In the genomic region with DNA sequence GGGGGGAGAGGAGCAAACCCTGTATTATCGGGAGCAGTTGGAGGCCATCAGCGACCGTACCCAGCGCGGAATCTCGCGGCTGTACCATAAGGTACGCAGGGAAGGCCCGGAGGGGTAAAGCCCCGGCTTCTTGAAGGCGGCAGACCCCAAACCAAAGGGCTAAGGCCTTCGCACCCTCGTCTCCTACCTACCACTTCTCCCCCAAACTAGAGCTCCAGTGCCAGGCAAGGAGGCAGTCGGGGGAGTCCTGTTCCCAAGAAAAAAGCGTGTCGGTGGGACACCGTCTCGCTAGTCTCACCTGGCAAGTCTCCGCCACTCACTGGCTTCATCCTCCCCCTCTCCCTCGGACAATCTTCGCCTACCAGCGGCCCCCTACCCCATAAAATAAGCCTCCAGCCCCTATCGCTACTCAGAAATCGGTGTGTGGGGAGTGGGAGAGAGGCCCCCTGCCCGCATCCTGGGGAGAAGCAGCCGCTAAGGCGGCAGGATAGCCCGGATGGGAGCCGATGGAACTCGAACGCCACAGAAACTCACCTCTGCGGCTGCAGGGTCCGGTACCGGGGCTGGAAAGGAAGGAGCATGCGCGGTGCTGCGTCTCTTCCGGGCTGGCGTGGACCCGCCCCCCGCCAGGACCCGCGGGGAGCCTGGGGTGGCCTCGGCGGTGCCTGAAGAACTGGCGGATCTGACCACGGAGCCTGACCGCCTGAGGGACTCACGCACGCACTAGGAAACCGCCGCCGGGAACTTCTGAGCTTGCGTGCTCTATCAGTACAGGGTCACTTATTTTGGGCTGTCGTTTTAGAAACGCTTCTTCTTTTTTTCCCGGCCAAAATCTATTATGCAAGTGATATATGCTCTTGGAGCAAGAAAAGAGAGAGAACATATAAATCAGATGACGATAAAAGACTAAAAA, we compare ENCODE assay signal across 1 cellular context.
TF ChIP-seq lines count a peak whose summit lies in the region.

Gene RPS10 (minus strand): TSS at position 572 of the 913 bp plus-strand sequence. CDS start 848 bp downstream, outside the sequence.

TF ChIP-seq in HepG2, 621 proteins besides CTCF, POLR2A, EP300 and RAD21 (continued from another document and continues in another):
- TF ChIP-seq, protein P1, sequence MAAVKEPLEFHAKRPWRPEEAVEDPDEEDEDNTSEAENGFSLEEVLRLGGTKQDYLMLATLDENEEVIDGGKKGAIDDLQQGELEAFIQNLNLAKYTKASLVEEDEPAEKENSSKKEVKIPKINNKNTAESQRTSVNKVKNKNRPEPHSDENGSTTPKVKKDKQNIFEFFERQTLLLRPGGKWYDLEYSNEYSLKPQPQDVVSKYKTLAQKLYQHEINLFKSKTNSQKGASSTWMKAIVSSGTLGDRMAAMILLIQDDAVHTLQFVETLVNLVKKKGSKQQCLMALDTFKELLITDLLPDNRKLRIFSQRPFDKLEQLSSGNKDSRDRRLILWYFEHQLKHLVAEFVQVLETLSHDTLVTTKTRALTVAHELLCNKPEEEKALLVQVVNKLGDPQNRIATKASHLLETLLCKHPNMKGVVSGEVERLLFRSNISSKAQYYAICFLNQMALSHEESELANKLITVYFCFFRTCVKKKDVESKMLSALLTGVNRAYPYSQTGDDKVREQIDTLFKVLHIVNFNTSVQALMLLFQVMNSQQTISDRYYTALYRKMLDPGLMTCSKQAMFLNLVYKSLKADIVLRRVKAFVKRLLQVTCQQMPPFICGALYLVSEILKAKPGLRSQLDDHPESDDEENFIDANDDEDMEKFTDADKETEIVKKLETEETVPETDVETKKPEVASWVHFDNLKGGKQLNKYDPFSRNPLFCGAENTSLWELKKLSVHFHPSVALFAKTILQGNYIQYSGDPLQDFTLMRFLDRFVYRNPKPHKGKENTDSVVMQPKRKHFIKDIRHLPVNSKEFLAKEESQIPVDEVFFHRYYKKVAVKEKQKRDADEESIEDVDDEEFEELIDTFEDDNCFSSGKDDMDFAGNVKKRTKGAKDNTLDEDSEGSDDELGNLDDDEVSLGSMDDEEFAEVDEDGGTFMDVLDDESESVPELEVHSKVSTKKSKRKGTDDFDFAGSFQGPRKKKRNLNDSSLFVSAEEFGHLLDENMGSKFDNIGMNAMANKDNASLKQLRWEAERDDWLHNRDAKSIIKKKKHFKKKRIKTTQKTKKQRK (IDR thresholded peaks at IDR 0.05; ENCODE audit: low read length) = no peak
- TF ChIP-seq MLLT10 (CRISPR knock-in tag; IDR thresholded peaks at IDR 0.05) (no peak), ZSCAN25 (CRISPR knock-in tag; IDR thresholded peaks at IDR 0.05) (peak; percentile 64; the same call in 1 of the 2 replicates), USF2 (IDR thresholded peaks at IDR 0.05; ENCODE audit: low read depth, low read length) (no peak), USF2 (CRISPR knock-in tag; IDR thresholded peaks at IDR 0.05; ENCODE audit: borderline replicate concordance) (no peak), ZNF256 (CRISPR knock-in tag; conservative IDR thresholded peaks at IDR 0.05) (no peak), TFDP2 (CRISPR knock-in tag; IDR thresholded peaks at IDR 0.05) (no peak; the same call in 1 of the 2 replicates), IKZF5 (CRISPR knock-in tag; IDR thresholded peaks at IDR 0.05) (peak; percentile 29; the same call in 1 of the 2 replicates), ZNF232 (CRISPR knock-in tag; IDR thresholded peaks at IDR 0.05; ENCODE audit: borderline replicate concordance) (peak; percentile 78), ZNF354B (CRISPR knock-in tag; IDR thresholded peaks at IDR 0.05) (0 out of 2 replicates have a peak, but pooled peaks have one; percentile 74), FOXK2 (IDR thresholded peaks at IDR 0.05) (no peak), ZNF564 (CRISPR knock-in tag; IDR thresholded peaks at IDR 0.05) (no peak; the same call in none of the 2 replicates), TBX2 (CRISPR knock-in tag; IDR thresholded peaks at IDR 0.05; ENCODE audit: borderline replicate concordance) (peak; percentile 87), KLF16 (CRISPR knock-in tag; IDR thresholded peaks at IDR 0.05) (peak in 1 of 2 experiments; percentile 88; a peak in 1 of 4 replicates), PHF21A (CRISPR knock-in tag; IDR thresholded peaks at IDR 0.05) (peak; percentile 16; the same call in 1 of the 2 replicates), ZBTB1 (CRISPR knock-in tag; IDR thresholded peaks at IDR 0.05; ENCODE audit: borderline replicate concordance) (no peak), ZKSCAN8 (CRISPR knock-in tag; IDR thresholded peaks at IDR 0.05; ENCODE audit: borderline replicate concordance) (peak; percentile 55; the same call in 1 of the 2 replicates), ZNF160 (CRISPR knock-in tag; IDR thresholded peaks at IDR 0.05) (no peak; the same call in 1 of the 2 replicates), ZNF713 (CRISPR knock-in tag; IDR thresholded peaks at IDR 0.05) (0 out of 2 replicates have a peak, but pooled peaks have one; percentile 52), SP5 (CRISPR knock-in tag; IDR thresholded peaks at IDR 0.05; ENCODE audit: borderline replicate concordance, low read depth) (peak; percentile 56; the same call in 1 of the 2 replicates), SPEN (CRISPR knock-in tag; IDR thresholded peaks at IDR 0.05; ENCODE audit: low read depth) (peak; percentile 97), TBX3 (IDR thresholded peaks at IDR 0.05; ENCODE audit: borderline replicate concordance) (no peak), MIER3 (CRISPR knock-in tag; IDR thresholded peaks at IDR 0.05; ENCODE audit: borderline replicate concordance) (0 out of 2 replicates have a peak, but pooled peaks have one; percentile 54), KMT2B (CRISPR knock-in tag; IDR thresholded peaks at IDR 0.05) (peak; percentile 91), HNF1B (CRISPR knock-in tag; IDR thresholded peaks at IDR 0.05) (peak; percentile 89)
- TF ChIP-seq, protein P2, sequence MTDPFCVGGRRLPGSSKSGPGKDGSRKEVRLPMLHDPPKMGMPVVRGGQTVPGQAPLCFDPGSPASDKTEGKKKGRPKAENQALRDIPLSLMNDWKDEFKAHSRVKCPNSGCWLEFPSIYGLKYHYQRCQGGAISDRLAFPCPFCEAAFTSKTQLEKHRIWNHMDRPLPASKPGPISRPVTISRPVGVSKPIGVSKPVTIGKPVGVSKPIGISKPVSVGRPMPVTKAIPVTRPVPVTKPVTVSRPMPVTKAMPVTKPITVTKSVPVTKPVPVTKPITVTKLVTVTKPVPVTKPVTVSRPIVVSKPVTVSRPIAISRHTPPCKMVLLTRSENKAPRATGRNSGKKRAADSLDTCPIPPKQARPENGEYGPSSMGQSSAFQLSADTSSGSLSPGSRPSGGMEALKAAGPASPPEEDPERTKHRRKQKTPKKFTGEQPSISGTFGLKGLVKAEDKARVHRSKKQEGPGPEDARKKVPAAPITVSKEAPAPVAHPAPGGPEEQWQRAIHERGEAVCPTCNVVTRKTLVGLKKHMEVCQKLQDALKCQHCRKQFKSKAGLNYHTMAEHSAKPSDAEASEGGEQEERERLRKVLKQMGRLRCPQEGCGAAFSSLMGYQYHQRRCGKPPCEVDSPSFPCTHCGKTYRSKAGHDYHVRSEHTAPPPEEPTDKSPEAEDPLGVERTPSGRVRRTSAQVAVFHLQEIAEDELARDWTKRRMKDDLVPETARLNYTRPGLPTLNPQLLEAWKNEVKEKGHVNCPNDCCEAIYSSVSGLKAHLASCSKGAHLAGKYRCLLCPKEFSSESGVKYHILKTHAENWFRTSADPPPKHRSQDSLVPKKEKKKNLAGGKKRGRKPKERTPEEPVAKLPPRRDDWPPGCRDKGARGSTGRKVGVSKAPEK (CRISPR knock-in tag; IDR thresholded peaks at IDR 0.05; ENCODE audit: borderline replicate concordance) = peak; percentile 54; the same call in 1 of the 2 replicates
- TF ChIP-seq, protein P3, sequence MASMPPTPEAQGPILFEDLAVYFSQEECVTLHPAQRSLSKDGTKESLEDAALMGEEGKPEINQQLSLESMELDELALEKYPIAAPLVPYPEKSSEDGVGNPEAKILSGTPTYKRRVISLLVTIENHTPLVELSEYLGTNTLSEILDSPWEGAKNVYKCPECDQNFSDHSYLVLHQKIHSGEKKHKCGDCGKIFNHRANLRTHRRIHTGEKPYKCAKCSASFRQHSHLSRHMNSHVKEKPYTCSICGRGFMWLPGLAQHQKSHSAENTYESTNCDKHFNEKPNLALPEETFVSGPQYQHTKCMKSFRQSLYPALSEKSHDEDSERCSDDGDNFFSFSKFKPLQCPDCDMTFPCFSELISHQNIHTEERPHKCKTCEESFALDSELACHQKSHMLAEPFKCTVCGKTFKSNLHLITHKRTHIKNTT (CRISPR knock-in tag; IDR thresholded peaks at IDR 0.05) = no peak
- TF ChIP-seq, protein P4, sequence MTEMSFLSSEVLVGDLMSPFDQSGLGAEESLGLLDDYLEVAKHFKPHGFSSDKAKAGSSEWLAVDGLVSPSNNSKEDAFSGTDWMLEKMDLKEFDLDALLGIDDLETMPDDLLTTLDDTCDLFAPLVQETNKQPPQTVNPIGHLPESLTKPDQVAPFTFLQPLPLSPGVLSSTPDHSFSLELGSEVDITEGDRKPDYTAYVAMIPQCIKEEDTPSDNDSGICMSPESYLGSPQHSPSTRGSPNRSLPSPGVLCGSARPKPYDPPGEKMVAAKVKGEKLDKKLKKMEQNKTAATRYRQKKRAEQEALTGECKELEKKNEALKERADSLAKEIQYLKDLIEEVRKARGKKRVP (CRISPR knock-in tag; IDR thresholded peaks at IDR 0.05) = peak in 1 of 2 experiments; percentile 31; a peak in 1 of 4 replicates
- TF ChIP-seq, protein P5, sequence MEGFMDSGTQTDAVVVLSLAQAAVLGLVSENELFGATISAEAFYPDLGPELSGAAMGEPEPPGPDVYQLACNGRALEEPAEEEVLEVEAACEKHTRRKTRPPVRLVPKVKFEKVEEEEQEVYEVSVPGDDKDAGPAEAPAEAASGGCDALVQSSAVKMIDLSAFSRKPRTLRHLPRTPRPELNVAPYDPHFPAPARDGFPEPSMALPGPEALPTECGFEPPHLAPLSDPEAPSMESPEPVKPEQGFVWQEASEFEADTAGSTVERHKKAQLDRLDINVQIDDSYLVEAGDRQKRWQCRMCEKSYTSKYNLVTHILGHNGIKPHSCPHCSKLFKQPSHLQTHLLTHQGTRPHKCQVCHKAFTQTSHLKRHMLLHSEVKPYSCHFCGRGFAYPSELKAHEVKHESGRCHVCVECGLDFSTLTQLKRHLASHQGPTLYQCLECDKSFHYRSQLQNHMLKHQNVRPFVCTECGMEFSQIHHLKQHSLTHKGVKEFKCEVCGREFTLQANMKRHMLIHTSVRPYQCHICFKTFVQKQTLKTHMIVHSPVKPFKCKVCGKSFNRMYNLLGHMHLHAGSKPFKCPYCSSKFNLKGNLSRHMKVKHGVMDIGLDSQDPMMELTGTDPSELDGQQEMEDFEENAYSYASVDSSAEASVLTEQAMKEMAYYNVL (CRISPR knock-in tag; IDR thresholded peaks at IDR 0.05; ENCODE audit: borderline replicate concordance) = peak; percentile 58; the same call in 1 of the 2 replicates
- TF ChIP-seq, protein P6, sequence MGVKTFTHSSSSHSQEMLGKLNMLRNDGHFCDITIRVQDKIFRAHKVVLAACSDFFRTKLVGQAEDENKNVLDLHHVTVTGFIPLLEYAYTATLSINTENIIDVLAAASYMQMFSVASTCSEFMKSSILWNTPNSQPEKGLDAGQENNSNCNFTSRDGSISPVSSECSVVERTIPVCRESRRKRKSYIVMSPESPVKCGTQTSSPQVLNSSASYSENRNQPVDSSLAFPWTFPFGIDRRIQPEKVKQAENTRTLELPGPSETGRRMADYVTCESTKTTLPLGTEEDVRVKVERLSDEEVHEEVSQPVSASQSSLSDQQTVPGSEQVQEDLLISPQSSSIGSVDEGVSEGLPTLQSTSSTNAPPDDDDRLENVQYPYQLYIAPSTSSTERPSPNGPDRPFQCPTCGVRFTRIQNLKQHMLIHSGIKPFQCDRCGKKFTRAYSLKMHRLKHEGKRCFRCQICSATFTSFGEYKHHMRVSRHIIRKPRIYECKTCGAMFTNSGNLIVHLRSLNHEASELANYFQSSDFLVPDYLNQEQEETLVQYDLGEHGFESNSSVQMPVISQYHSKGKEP (CRISPR knock-in tag; IDR thresholded peaks at IDR 0.05) = no peak
